Comparison of ENCODE assay signal across 19 cellular contexts in genomic region chr12:76002598-76003262, GRCh38.
"Had no signal": no experiment of that assay in that cellular context is flagged by ENCODE, and none has a peak within 500 bp of the region (broad histone marks: within the 10 kb centered on the region; RNA-seq: fewer than 3 reads in every experiment).

No MANE protein-coding gene starts in this region.

- DNase-seq: activated CD4-positive, alpha-beta memory T cell treated with anti-CD3 and anti-CD28 coated beads, Interleukin-2, amount 10 ng/mL, durations not matched to agents 7 days and 5 days; activated CD4-positive, alpha-beta T cell treated with anti-CD3 and anti-CD28 coated beads for 1 hour; activated CD4-positive, alpha-beta T cell treated with anti-CD3 and anti-CD28 coated beads, Interleukin-2, amount 10 ng/mL, durations not matched to agents 7 days and 5 days; activated CD8-positive, alpha-beta memory T cell treated with anti-CD3 and anti-CD28 coated beads, Interleukin-2, amount 50 U/mL, for 48 hours; activated naive CD8-positive, alpha-beta T cell treated with anti-CD3 and anti-CD28 coated beads, Interleukin-2, amount 50 U/mL, for 24 hours; activated T-cell treated with anti-CD3 and anti-CD28 coated beads, Interleukin-2, amount 50 U/mL, for 24 hours; amygdala; caudate nucleus; foreskin melanocyte; heart right ventricle; kidney glomerular epithelial cell; left lung; lower lobe of right lung; mesenchymal stem cell; natural killer cell; right cardiac atrium; stimulated activated CD4-positive, alpha-beta T cell treated with anti-CD3 and anti-CD28 coated beads, Interleukin-2, amount 100 ng/mL, for 48 hours; stimulated activated naive CD4-positive, alpha-beta T cell treated with Interleukin-2 at 50 U/mL for 16 hours; T-helper 2 cell had no signal
